8 cellular contexts compared by ENCODE assay signal in genomic region chr1:92960395-92961130, GRCh38. TPM values are rescaled to one million over a fixed set of nuclear protein-coding genes. Genes with fewer than 3 reads are reported as not detected.
DNase-seq lines count a peak whose midpoint lies in the region; ATAC-seq lines count a peak whose summit lies in the region.

No MANE protein-coding gene starts in this region.

- peak overlapping the region; percentile 66 for H2AFZ ChIP-seq in mesenchymal stem cell (ENCODE audit: low read depth, low read length)

- peak overlapping the region in 1 of 2 experiments; percentile 48 for H3K18ac ChIP-seq in mesenchymal stem cell (ENCODE audit: low read depth in 1 of 2, low read length in 2 of 2)

- DNase-seq in C1 segment of cervical spinal cord (lab: John Stamatoyannopoulos, UW) (peak in 12 of 14 donors; percentile 53 to 88 (median 78)), GM19238 (ENCODE audit: insufficient read length, low spot score) (peak; percentile 39), NCI-H526 treated with DMSO at 0.1 percent for 48 hours (lab: John Stamatoyannopoulos, UW) (peak; percentile 65), mesenchymal stem cell (peak; percentile 89)
- peak; percentile 87 for DNase-seq in activated CD8-positive, alpha-beta memory T cell treated with anti-CD3 and anti-CD28 coated beads for 24 hours
- DNase-seq in stimulated activated CD8-positive, alpha-beta memory T cell treated with anti-CD3 and anti-CD28 coated beads, Interleukin-15, amount 100 ng/mL, for 24 hours (ENCODE audit: low read depth), result peak; percentile 31

- no peaks in the 10 kb centered on the region for H3K27me3 ChIP-seq in endocrine pancreas (ENCODE audit: control insufficient read depth, insufficient read depth, low read length)
- peaks cover 8 to 16% of the 10 kb centered on the region in 2 experiments for H3K27me3 ChIP-seq in mesenchymal stem cell (ENCODE audit: control insufficient read depth in 1 of 2, insufficient read depth in 1 of 2, low read length in 2 of 2)

- peak overlapping the region in 1 of 2 experiments; percentile 15 for H3K23ac ChIP-seq in mesenchymal stem cell (ENCODE audit: low read length in 2 of 2)

- peak overlapping the region; percentile 93 for H2BK15ac ChIP-seq in mesenchymal stem cell (ENCODE audit: low read depth, poor library complexity, severe bottlenecking)

- peak overlapping the region; percentile 76 for H2BK120ac ChIP-seq in mesenchymal stem cell (ENCODE audit: low read depth, low read length)

- H3K9me3 ChIP-seq in endocrine pancreas (ENCODE audit: control insufficient read depth, low read length), result no peaks in the 10 kb centered on the region
- H3K9me3 ChIP-seq in mesenchymal stem cell (ENCODE audit: control insufficient read depth, low read length), result no peaks in the 10 kb centered on the region

- peak overlapping the region; percentile 78 for H3K4me2 ChIP-seq in mesenchymal stem cell (ENCODE audit: low read length, poor library complexity, severe bottlenecking)

- H4K91ac ChIP-seq in mesenchymal stem cell (ENCODE audit: low read length), result peak overlapping the region; percentile 32

- peak overlapping the region; percentile 27 for H4K8ac ChIP-seq in mesenchymal stem cell (ENCODE audit: low read length)

- H3K14ac ChIP-seq in mesenchymal stem cell (ENCODE audit: low read length in 2 of 2), result no peak overlapping the region

- H3K4ac ChIP-seq in mesenchymal stem cell (ENCODE audit: low read depth in 1 of 2, low read length in 2 of 2), result no peak overlapping the region

- peak overlapping the region; percentile 25 for H3K27ac ChIP-seq in mesenchymal stem cell (ENCODE audit: low read length, poor library complexity, severe bottlenecking)

- H3K36me3 ChIP-seq in endocrine pancreas (ENCODE audit: control insufficient read depth, insufficient read depth, low read length) (no peaks in the 10 kb centered on the region), mesenchymal stem cell (ENCODE audit: control insufficient read depth in 1 of 2, insufficient read depth in 2 of 2, low read depth in 1 of 2, low read length in 2 of 2) (no peaks in the 10 kb centered on the region)

- H3K4me1 ChIP-seq in endocrine pancreas (ENCODE audit: control insufficient read depth, insufficient read depth, low read length), result no peaks in the 10 kb centered on the region
- H3K4me1 ChIP-seq in mesenchymal stem cell (ENCODE audit: control insufficient read depth, insufficient read depth, low read depth, low read length), result peaks cover 2% of the 10 kb centered on the region

- WGBS in mesenchymal stem cell, result 0% methylated on average over 40 of the region's 44 CpGs

- H3K9ac ChIP-seq in endocrine pancreas (ENCODE audit: control insufficient read depth, insufficient read depth, low read length) (peak overlapping the region; percentile 55), mesenchymal stem cell (ENCODE audit: low read length) (peak overlapping the region; percentile 86)

- H3K4me3 ChIP-seq in endocrine pancreas (ENCODE audit: control insufficient read depth, insufficient read depth, low read length) (peak overlapping the region; percentile 61), mesenchymal stem cell (ENCODE audit: insufficient read depth in 1 of 2, low read depth in 1 of 2, low read length in 2 of 2) (peak overlapping the region; percentile 80 to 90)

- H2BK5ac ChIP-seq in mesenchymal stem cell (ENCODE audit: low read depth, low read length, poor library complexity, severe bottlenecking), result no peak overlapping the region

- H3K79me1 ChIP-seq in mesenchymal stem cell (replicated peaks; ENCODE audit: low read length, poor library complexity, severe bottlenecking), result no peaks in the 10 kb centered on the region

- ATAC-seq in HG03439 (IDR thresholded peaks at IDR 0.05; ENCODE audit: unreplicated experiment), result peak; percentile 6

- no peak overlapping the region for H2AK5ac ChIP-seq in mesenchymal stem cell (ENCODE audit: low read length, severe bottlenecking)

- no peak overlapping the region for H2BK12ac ChIP-seq in mesenchymal stem cell (ENCODE audit: low read length in 2 of 2)

RNA-seq across cellular contexts. Expression of gene DIPK1A, which starts 0.7 kb away (rescaled TPM):
- 10.2 TPM for polyA plus RNA-seq in mesenchymal stem cell (2013, experiment 1 of 2)
- polyA plus RNA-seq in mesenchymal stem cell (2013, experiment 2 of 2), result 10.1 TPM

Comparison
In these comparisons a context has a peak if more than half of its experiments do, and no peak if none do; other contexts are left out.
1. Peak in every context shown above with its lines: DNase-seq, ATAC-seq, H3K4me3 ChIP-seq and H3K27ac ChIP-seq.
2. DNase-seq: peak in every context shown above with its lines; median percentile 89 in mesenchymal stem cell; 87 in activated CD8-positive, alpha-beta memory T cell treated with anti-CD3 and anti-CD28 coated beads for 24 hours; 78 in C1 segment of cervical spinal cord; 65 in NCI-H526 treated with DMSO at 0.1 percent for 48 hours; 39 in GM19238; 31 in stimulated activated CD8-positive, alpha-beta memory T cell treated with anti-CD3 and anti-CD28 coated beads, Interleukin-15, amount 100 ng/mL, for 24 hours.